ENCODE assay signal across 1 cellular context in the genomic region with DNA sequence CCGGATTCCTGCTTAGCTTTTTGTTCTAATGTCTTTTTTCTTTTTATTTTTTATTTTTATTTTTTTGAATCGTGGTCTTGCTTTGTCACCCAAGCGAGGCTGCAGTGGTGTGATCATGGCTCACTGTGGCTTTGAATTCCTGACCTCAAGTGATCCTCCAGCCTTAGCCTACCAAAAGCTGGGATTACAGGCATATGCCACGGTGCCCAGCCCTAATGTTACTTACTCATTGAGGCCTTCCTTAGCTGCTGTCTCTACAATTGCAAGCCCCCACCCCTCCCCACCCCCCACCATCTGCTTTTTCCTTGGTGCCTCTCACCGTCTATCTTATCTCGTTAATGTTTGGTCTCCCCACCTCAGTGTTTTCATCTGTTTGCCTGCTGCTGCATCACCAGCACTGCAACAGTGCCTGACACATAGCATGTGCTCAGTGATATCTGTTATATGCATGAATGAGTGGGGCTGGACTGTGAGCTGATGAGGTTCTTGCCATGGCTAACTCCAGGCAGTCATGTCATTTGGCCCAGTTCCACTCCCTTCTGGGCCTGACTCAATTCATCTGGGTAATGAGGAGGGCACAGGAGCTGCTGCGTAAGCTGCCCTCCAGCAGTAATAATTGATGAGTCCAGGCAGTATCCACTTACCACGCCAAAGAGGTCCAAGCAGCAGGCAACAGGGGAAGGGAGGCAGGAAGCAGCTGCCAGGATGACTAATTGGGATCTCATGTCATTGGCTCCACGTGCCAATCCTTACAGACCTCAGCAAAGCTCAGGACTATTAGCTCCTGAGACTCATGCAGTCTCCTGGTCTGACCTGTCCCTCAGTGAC.
TF ChIP-seq lines count a peak whose summit lies in the region.

No MANE protein-coding gene starts in this region.

TF ChIP-seq in IMR-90, 13 proteins besides CTCF, POLR2A, EP300 and RAD21 (continued from another document):
- TF ChIP-seq, protein P1, sequence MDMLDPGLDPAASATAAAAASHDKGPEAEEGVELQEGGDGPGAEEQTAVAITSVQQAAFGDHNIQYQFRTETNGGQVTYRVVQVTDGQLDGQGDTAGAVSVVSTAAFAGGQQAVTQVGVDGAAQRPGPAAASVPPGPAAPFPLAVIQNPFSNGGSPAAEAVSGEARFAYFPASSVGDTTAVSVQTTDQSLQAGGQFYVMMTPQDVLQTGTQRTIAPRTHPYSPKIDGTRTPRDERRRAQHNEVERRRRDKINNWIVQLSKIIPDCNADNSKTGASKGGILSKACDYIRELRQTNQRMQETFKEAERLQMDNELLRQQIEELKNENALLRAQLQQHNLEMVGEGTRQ (IDR thresholded peaks at IDR 0.05; ENCODE audit: low read depth, low read length) = peak; percentile 83
- TF ChIP-seq NFE2L2 (IDR thresholded peaks at IDR 0.05; ENCODE audit: low read depth, low read length) (no peak), BHLHE40 (IDR thresholded peaks at IDR 0.05; ENCODE audit: low read depth, low read length) (peak; percentile 94), MXI1 (IDR thresholded peaks at IDR 0.05; ENCODE audit: borderline replicate concordance, low read depth, low read length) (peak; percentile 59)
